Comparison of ENCODE assay signal across 8 cellular contexts in the genomic region with DNA sequence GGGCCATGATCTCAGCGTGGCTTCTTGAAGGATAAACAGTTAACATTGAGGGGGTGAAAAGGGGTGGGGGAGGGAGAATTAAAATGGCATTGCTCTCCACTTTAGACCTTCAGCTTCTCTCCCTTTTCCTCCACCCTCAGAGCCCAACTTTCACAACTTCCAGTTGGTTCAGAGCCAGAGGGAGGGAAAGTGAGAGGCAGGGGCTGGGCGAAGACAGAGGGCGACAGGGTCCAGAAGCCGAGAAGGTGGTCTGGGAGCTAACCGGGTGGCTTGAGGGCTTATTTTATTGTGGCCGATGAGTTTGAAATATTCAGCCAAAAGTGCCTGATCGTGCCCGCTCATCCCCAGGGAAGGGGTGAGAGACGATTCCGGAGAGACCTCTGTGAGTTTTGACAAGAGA. TPM values are rescaled to one million over a fixed set of nuclear protein-coding genes. Genes with fewer than 3 reads are reported as not detected.
DNase-seq lines count a peak whose midpoint lies in the region; TF ChIP-seq lines count a peak whose summit lies in the region.

No MANE protein-coding gene starts in this region.

- H3K27me3 ChIP-seq in ascending aorta (no peaks in the 10 kb centered on the region), kidney epithelial cell (ENCODE audit: control insufficient read depth, insufficient read depth, low read length) (peaks cover 9% of the 10 kb centered on the region), smooth muscle cell (ENCODE audit: low read depth) (no peaks in the 10 kb centered on the region)

- no peaks in the 10 kb centered on the region for H3K79me2 ChIP-seq in smooth muscle cell (ENCODE audit: low read depth)

- H3K4me3 ChIP-seq in HFF-Myc (replicated peaks; ENCODE audit: low read depth, low read length) (peak overlapping the region; percentile 99), ascending aorta (peak overlapping the region; percentile 65 to 72), kidney epithelial cell (ENCODE audit: low read depth, low read length) (peak overlapping the region; percentile 54), smooth muscle cell (peak overlapping the region; percentile 76)

- H3K36me3 ChIP-seq in ascending aorta, result peaks cover 15 to 29% of the 10 kb centered on the region in 2 donors
- H3K36me3 ChIP-seq in kidney epithelial cell (ENCODE audit: control insufficient read depth, insufficient read depth, low read length), result peaks cover 2% of the 10 kb centered on the region
- H3K36me3 ChIP-seq in smooth muscle cell (ENCODE audit: low read depth), result no peaks in the 10 kb centered on the region

- H3F3A ChIP-seq in smooth muscle cell (ENCODE audit: low read depth), result no peaks in the 10 kb centered on the region

- H3K27ac ChIP-seq in ascending aorta (peak overlapping the region; percentile 69 to 85), smooth muscle cell (ENCODE audit: low read depth) (peak overlapping the region; percentile 28)

- peaks cover 0 to 9% of the 10 kb centered on the region in 2 donors for H3K4me1 ChIP-seq in ascending aorta
- peaks cover 19% of the 10 kb centered on the region for H3K4me1 ChIP-seq in smooth muscle cell (ENCODE audit: low read depth)

- TF ChIP-seq CTCF in HFF-Myc (IDR thresholded peaks at IDR 0.05; ENCODE audit: low read depth, low read length, missing control alignments) (no peak), ascending aorta (IDR thresholded peaks at IDR 0.05) (no peak), kidney epithelial cell (IDR thresholded peaks at IDR 0.05; ENCODE audit: insufficient read depth, low read length, poor library complexity, severe bottlenecking) (no peak), smooth muscle cell (IDR thresholded peaks at IDR 0.05; ENCODE audit: borderline replicate concordance, insufficient read depth, poor library complexity, severe bottlenecking) (no peak)

- 2% methylated on average over 10 of the region's 10 CpGs for WGBS in smooth muscle cell (ENCODE audit: low lambda C conversion rate)

- H3K4me2 ChIP-seq in smooth muscle cell, result peak overlapping the region; percentile 89

- peak overlapping the region; percentile 97 for H2AFZ ChIP-seq in smooth muscle cell (ENCODE audit: low read depth)

- peaks cover 18% of the 10 kb centered on the region for H4K20me1 ChIP-seq in smooth muscle cell (ENCODE audit: low read depth)

- H3K9ac ChIP-seq in smooth muscle cell (ENCODE audit: low read depth), result peak overlapping the region; percentile 36

- intact Hi-C loops in ascending aorta (cut with DNase I), result loop anchor here (2.0 to 10.0 kb wide), 8 partner anchors 395 to 1432 kb away; a partner anchor contains a TSS

- H3K9me3 ChIP-seq in ascending aorta, result no peaks in the 10 kb centered on the region
- no peaks in the 10 kb centered on the region for H3K9me3 ChIP-seq in smooth muscle cell (replicated peaks; ENCODE audit: low read depth)

- DNase-seq in HFF-Myc (ENCODE audit: extremely low read depth, low read depth), result no peak
- DNase-seq in ascending aorta (ENCODE audit: low spot score in 2 of 2), result no peak
- no peak for DNase-seq in kidney epithelial cell (ENCODE audit: low read depth)
- no peak for DNase-seq in smooth muscle cell (lab: John Stamatoyannopoulos, UW; ENCODE audit: unreplicated experiment)
- DNase-seq in stimulated activated CD4-positive, alpha-beta T cell treated with anti-CD3 and anti-CD28 coated beads, Interleukin-2, amount 100 ng/mL, for 48 hours, result no peak
- no peak for DNase-seq in cerebellum (ENCODE audit: low spot score)
- DNase-seq in DMS153 (lab: John Stamatoyannopoulos, UW), result no peak
- DNase-seq in cortex of kidney (lab: John Stamatoyannopoulos, UW), result no peak

RNA-seq across cellular contexts. Expression of a gene that starts 4.1 kb away (rescaled TPM):
- total RNA-seq in ascending aorta (33.1 TPM), kidney epithelial cell (2.7 and 3.1 TPM in 2 replicates), smooth muscle cell (30.5 and 33.0 TPM in 2 replicates), cerebellum (1.9 TPM)
- polyA plus RNA-seq in smooth muscle cell, result 32.4 and 38.2 TPM in 2 replicates
